21 cellular contexts compared by ENCODE assay signal in genomic region chr10:1406976-1407945, GRCh38.
DNase-seq lines count a peak whose midpoint lies in the region; ATAC-seq, FAIRE-seq and TF ChIP-seq lines count a peak whose summit lies in the region.
"Had no signal": no experiment of that assay in that cellular context is flagged by ENCODE, and none has a peak within 500 bp of the region (broad histone marks: within the 10 kb centered on the region; RNA-seq: fewer than 3 reads in every experiment).

No MANE protein-coding gene starts in this region.

- no peak for ATAC-seq in DND-41 (ENCODE audit: insufficient read depth, low read depth)
- no peak for ATAC-seq in HG02798 (IDR thresholded peaks at IDR 0.05; ENCODE audit: poor library complexity, unreplicated experiment)
- ATAC-seq in HG03196 (IDR thresholded peaks at IDR 0.05; ENCODE audit: unreplicated experiment) = no peak
- ATAC-seq in HG03432 (IDR thresholded peaks at IDR 0.05; ENCODE audit: unreplicated experiment) = no peak
- ATAC-seq: HCT116, Panc1, SK-N-SH treated with all-trans-retinoic acid at 6 μM for 48 hours had no signal

- no peak for FAIRE-seq in H1 (lab: Jason Lieb, UNC)
- FAIRE-seq: GM12891 had no signal

- no peak overlapping the region for H2BK12ac ChIP-seq in H1 (ENCODE audit: low read depth, low read length)

- no peak overlapping the region for H2AK5ac ChIP-seq in H1 (ENCODE audit: low read depth, low read length)

- H3K36me3 ChIP-seq in DND-41 (ENCODE audit: insufficient read depth, low read length) (no peaks in the 10 kb centered on the region), H1 (ENCODE audit: control insufficient read depth in 2 of 4, insufficient read depth in 4 of 4, low read length in 3 of 4) (no peaks in the 10 kb centered on the region)

- H4K8ac ChIP-seq in H1 (ENCODE audit: extremely low read depth, insufficient read depth, low read length) = no peak overlapping the region; the same call in 1 of the 2 replicates

- no peaks in the 10 kb centered on the region for H3K27me3 ChIP-seq in DND-41 (ENCODE audit: insufficient read depth, low read length, poor library complexity)
- no peaks in the 10 kb centered on the region for H3K27me3 ChIP-seq in H1 (replicated peaks in 1 of 4; ENCODE audit: control insufficient read depth in 3 of 4, extremely low read depth in 1 of 4, insufficient read depth in 3 of 4, low read length in 3 of 4)

- H3K18ac ChIP-seq in H1 (ENCODE audit: extremely low read depth, low read length) = peak overlapping the region; percentile 6; the same call in 1 of the 2 replicates

- no peak overlapping the region for H3K23ac ChIP-seq in H1 (ENCODE audit: insufficient read length)

- WGBS in H1 (ENCODE audit: extremely low coverage in 1 of 2, insufficient coverage in 1 of 2, insufficient read length in 1 of 2, insufficient replicate concordance in 2 of 2, low coverage in 1 of 2, low lambda C conversion rate in 2 of 2, missing lambda C conversion rate in 1 of 2), 2 experiments = 85% methylated on average over 25 of the region's 25 CpGs; no CpG with 5 or more reads in 1 of the 2 experiments

- H3K79me2 ChIP-seq in DND-41 (ENCODE audit: insufficient read depth, low read length) (no peaks in the 10 kb centered on the region), H1 (ENCODE audit: control insufficient read depth in 1 of 2, insufficient read depth in 2 of 2, low read length in 2 of 2) (no peaks in the 10 kb centered on the region)

- CTCF ChIA-PET in H1 (lab: Charles Lee; ENCODE audit: partially characterized antibody) = interaction anchor here (1.5 to 5.3 kb wide), 4 partner anchors 12 to 27 kb away, joined by 4 to 39 read pairs (median 8); no protein-coding TSS in a partner anchor

- no peak overlapping the region for H2AFZ ChIP-seq in DND-41 (ENCODE audit: low read depth, low read length)
- H2AFZ ChIP-seq in H1 (ENCODE audit: low read length) = no peak overlapping the region
- H2AFZ ChIP-seq: GM23248 had no signal

- H3K23me2 ChIP-seq in H1 (ENCODE audit: low read depth, low read length) = no peaks in the 10 kb centered on the region

- H3K4me2 ChIP-seq in DND-41 (ENCODE audit: insufficient read depth, low read length) (no peak overlapping the region), H1 (ENCODE audit: insufficient read depth in 1 of 2, low read depth in 2 of 2, low read length in 2 of 2) (no peak overlapping the region)

- DNase-seq in D341Med (ENCODE audit: low spot score) (peak; percentile 17), DND-41 (peak; percentile 3), H1 (ENCODE audit: low read depth in 1 of 2, low spot score in 2 of 2) (no peak), mucosa of gallbladder (ENCODE audit: low spot score) (peak; percentile 8)
- DNase-seq: CD4-positive, CD25-positive, alpha-beta regulatory T cell; GM23248; MM.1S; NCI-H1048; NCI-H1436; NCI-H1930; NCI-H2227 treated with DMSO at 0.1 percent for 48 hours; NCI-H510A; NCI-H774; NK-92 treated with Interleukin-12 subunit alpha and Interleukin-12 subunit beta, amount 100 ng/mL, for 24 hours had no signal

- H2BK5ac ChIP-seq in H1 (ENCODE audit: low read depth, low read length) = no peak overlapping the region

- H3K4me3 ChIP-seq in DND-41 (ENCODE audit: low read depth in 1 of 2, low read length in 2 of 2) (no peak overlapping the region), H1 (ENCODE audit: extremely low read depth in 1 of 4, insufficient read depth in 2 of 4, low read depth in 3 of 4, low read length in 4 of 4) (no peak overlapping the region)
- H3K4me3 ChIP-seq: GM23248 had no signal

- H3K9ac ChIP-seq in DND-41 (ENCODE audit: low read depth, low read length) = no peak overlapping the region
- H3K9ac ChIP-seq in H1 (replicated peaks in 1 of 4; ENCODE audit: extremely low read depth in 1 of 4, low read depth in 3 of 4, low read length in 3 of 4) = no peak overlapping the region
- H3K9ac ChIP-seq: GM23248 had no signal

- H4K20me1 ChIP-seq in DND-41 (ENCODE audit: insufficient read depth, low read length) = no peaks in the 10 kb centered on the region
- H4K20me1 ChIP-seq in H1 (replicated peaks in 1 of 2; ENCODE audit: control insufficient read depth in 1 of 2, insufficient read depth in 2 of 2, low read length in 2 of 2) = no peaks in the 10 kb centered on the region

- no peaks in the 10 kb centered on the region for H3K79me1 ChIP-seq in H1 (ENCODE audit: low read depth, low read length)

- no peak overlapping the region for H2BK120ac ChIP-seq in H1 (replicated peaks; ENCODE audit: low read depth, low read length)

- H3K9me3 ChIP-seq in DND-41 (ENCODE audit: insufficient read depth, low read length, severe bottlenecking) = no peaks in the 10 kb centered on the region
- H3K9me3 ChIP-seq in H1 (ENCODE audit: insufficient read depth in 2 of 2, low read depth in 1 of 2, low read length in 1 of 2) = no peaks in the 10 kb centered on the region

- H2BK15ac ChIP-seq in H1 (ENCODE audit: low read length) = no peak overlapping the region

- TF ChIP-seq CTCF in DND-41 (IDR thresholded peaks at IDR 0.05; ENCODE audit: borderline replicate concordance, extremely low read depth, low read length, poor library complexity, severe bottlenecking) (no peak), H1 (IDR thresholded peaks at IDR 0.05; ENCODE audit: control extremely low read depth in 1 of 3, insufficient read depth in 1 of 3, low read depth in 1 of 3, low read length in 3 of 3) (no peak)

- TF ChIP-seq RAD21 in H1 (IDR thresholded peaks at IDR 0.05 in 1 of 2, conservative IDR thresholded peaks at IDR 0.05 in 1 of 2; ENCODE audit: low read depth in 2 of 2, low read length in 2 of 2) = no peak

- no peak overlapping the region for H4K5ac ChIP-seq in H1 (ENCODE audit: insufficient read length, low read depth, low read length)

- H4K91ac ChIP-seq in H1 (replicated peaks; ENCODE audit: insufficient read length, low read length) = no peak overlapping the region

- TF ChIP-seq POLR2A in H1 (IDR thresholded peaks at IDR 0.05; ENCODE audit: control extremely low read depth in 1 of 2, low read depth in 2 of 2, low read length in 2 of 2) = no peak

- H3K27ac ChIP-seq in DND-41 (ENCODE audit: low read length) (no peak overlapping the region), H1 (ENCODE audit: low read depth, low read length) (no peak overlapping the region)
- H3K27ac ChIP-seq: GM23248 had no signal

- H3K14ac ChIP-seq in H1 (ENCODE audit: insufficient read length) = no peak overlapping the region

- no peak overlapping the region for H3K4ac ChIP-seq in H1 (replicated peaks; ENCODE audit: insufficient read length, low read depth, low read length)

- H3K4me1 ChIP-seq in DND-41 (ENCODE audit: insufficient read depth, low read length) = peaks cover 26% of the 10 kb centered on the region
- H3K4me1 ChIP-seq in H1 (replicated peaks in 1 of 4; ENCODE audit: control insufficient read depth in 3 of 4, insufficient read depth in 4 of 4, low read length in 3 of 4) = peaks cover 0 to 6% (median 0%) of the 10 kb centered on the region in 4 experiments; a peak in 2 of 7 replicates

- TF ChIP-seq EP300 in H1 (IDR thresholded peaks at IDR 0.05; ENCODE audit: borderline replicate concordance in 1 of 2, low read depth in 2 of 2, low read length in 2 of 2) = no peak

- POLR2A ChIA-PET in H1 (lab: Charles Lee; ENCODE audit: partially characterized antibody) = interaction anchor here (1.0 kb wide), 1 partner anchor 11 kb away, joined by 3 read pairs; no protein-coding TSS in a partner anchor

- H3K56ac ChIP-seq in H1 (replicated peaks; ENCODE audit: insufficient read length, low read depth, low read length) = no peak overlapping the region

- H2BK20ac ChIP-seq in H1 (ENCODE audit: low read length) = no peak overlapping the region

TF ChIP-seq in H1, 55 proteins besides CTCF, POLR2A, EP300 and RAD21:
- TF ChIP-seq CHD2 (IDR thresholded peaks at IDR 0.05; ENCODE audit: low read length) = no peak
- TF ChIP-seq PHF8 (conservative IDR thresholded peaks at IDR 0.05; ENCODE audit: low read depth, low read length) = no peak
- no peak for TF ChIP-seq POU5F1 (IDR thresholded peaks at IDR 0.05; ENCODE audit: low read depth, low read length)
- TF ChIP-seq BRCA1 (IDR thresholded peaks at IDR 0.05; ENCODE audit: low read depth, low read length) = no peak
- no peak for TF ChIP-seq RXRA (IDR thresholded peaks at IDR 0.05; ENCODE audit: insufficient read depth, low read depth, low read length)
- no peak for TF ChIP-seq TCF12 (IDR thresholded peaks at IDR 0.05; ENCODE audit: low read depth, low read length)
- no peak for TF ChIP-seq RBBP5 (IDR thresholded peaks at IDR 0.05; ENCODE audit: borderline replicate concordance, low read depth, low read length)
- TF ChIP-seq, protein P1, sequence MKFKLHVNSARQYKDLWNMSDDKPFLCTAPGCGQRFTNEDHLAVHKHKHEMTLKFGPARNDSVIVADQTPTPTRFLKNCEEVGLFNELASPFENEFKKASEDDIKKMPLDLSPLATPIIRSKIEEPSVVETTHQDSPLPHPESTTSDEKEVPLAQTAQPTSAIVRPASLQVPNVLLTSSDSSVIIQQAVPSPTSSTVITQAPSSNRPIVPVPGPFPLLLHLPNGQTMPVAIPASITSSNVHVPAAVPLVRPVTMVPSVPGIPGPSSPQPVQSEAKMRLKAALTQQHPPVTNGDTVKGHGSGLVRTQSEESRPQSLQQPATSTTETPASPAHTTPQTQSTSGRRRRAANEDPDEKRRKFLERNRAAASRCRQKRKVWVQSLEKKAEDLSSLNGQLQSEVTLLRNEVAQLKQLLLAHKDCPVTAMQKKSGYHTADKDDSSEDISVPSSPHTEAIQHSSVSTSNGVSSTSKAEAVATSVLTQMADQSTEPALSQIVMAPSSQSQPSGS (IDR thresholded peaks at IDR 0.05; ENCODE audit: low read length) = no peak
- TF ChIP-seq BCL11A (IDR thresholded peaks at IDR 0.05; ENCODE audit: low read depth in 2 of 2, low read length in 2 of 2) = no peak
- TF ChIP-seq TBP (IDR thresholded peaks at IDR 0.05; ENCODE audit: low read depth, low read length) = no peak
- no peak for TF ChIP-seq KDM1A (IDR thresholded peaks at IDR 0.05; ENCODE audit: borderline replicate concordance, low read length)
- no peak for TF ChIP-seq SP2 (IDR thresholded peaks at IDR 0.05; ENCODE audit: low read length)
- TF ChIP-seq SUZ12 (IDR thresholded peaks at IDR 0.05; ENCODE audit: low read length) = no peak
- no peak for TF ChIP-seq CBX5 (IDR thresholded peaks at IDR 0.05; ENCODE audit: low read depth, low read length)
- TF ChIP-seq, protein P2, sequence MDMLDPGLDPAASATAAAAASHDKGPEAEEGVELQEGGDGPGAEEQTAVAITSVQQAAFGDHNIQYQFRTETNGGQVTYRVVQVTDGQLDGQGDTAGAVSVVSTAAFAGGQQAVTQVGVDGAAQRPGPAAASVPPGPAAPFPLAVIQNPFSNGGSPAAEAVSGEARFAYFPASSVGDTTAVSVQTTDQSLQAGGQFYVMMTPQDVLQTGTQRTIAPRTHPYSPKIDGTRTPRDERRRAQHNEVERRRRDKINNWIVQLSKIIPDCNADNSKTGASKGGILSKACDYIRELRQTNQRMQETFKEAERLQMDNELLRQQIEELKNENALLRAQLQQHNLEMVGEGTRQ (IDR thresholded peaks at IDR 0.05; ENCODE audit: low read length) = no peak
- no peak for TF ChIP-seq ZNF274 (IDR thresholded peaks at IDR 0.05; ENCODE audit: borderline replicate concordance, extremely low read depth, low read length)
- no peak for TF ChIP-seq NANOG (IDR thresholded peaks at IDR 0.05; ENCODE audit: insufficient read depth, low read depth, low read length, poor library complexity, severe bottlenecking)

Comparison
In these comparisons a context has a peak if more than half of its experiments do, and no peak if none do; other contexts are left out.
1. DNase-seq: peak in D341Med (single experiment), DND-41 (single experiment) and mucosa of gallbladder (single experiment); none in H1 (0 of 2).